11 cellular contexts compared by ENCODE assay signal in the genomic region with DNA sequence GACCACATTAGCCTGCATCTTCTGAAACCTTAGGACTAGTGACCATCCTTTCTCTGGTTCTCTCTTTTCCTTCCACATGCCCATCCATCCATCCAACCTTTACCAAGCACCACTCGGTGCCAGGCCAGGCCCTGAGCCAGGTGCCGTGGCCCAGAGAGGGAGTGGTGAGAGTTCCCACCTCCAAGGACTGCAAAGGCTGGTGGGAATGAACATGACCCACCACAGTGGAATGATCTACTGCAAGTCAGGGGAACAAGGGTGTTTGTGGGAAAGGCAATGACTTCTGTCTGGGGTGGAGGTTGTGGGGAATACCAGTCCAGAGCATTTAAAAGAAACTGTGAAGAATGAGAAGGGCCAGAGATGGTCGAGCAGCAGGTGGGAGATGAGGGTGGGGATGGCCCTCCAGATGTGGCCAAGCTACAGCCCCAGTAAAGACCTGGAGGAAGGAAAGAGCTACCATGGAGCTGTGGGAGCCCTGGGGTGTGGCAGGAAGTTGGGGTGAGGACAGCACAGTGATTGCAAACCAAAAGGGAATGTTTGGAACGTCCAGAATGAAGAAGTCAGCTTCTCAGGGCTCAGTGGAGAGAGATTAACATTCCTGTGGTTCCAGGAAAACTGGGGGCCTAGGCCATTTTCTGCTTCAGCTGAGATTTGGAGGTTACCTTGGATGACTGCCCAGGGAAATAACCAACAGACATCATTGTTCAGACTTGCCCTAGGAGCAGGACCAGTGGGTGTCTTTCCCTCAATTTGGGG. TPM values are rescaled to one million over a fixed set of nuclear protein-coding genes. Genes with fewer than 3 reads are reported as not detected.
A peak's percentile ranks its signal among the peaks of the same experiment; 100 is the strongest.
DNase-seq lines count a peak whose midpoint lies in the region; ATAC-seq and TF ChIP-seq lines count a peak whose summit lies in the region.
"Had no signal": no experiment of that assay in that cellular context is flagged by ENCODE, and none has a peak within 500 bp of the region (broad histone marks: within the 10 kb centered on the region; RNA-seq: fewer than 3 reads in every experiment).

No MANE protein-coding gene starts in this region.

- TF ChIP-seq CTCF in CD14-positive monocyte (IDR thresholded peaks at IDR 0.05) = no peak
- no peak for TF ChIP-seq CTCF in neutrophil (IDR thresholded peaks at IDR 0.05)
- no peak for TF ChIP-seq CTCF in gastroesophageal sphincter (IDR thresholded peaks at IDR 0.05)

- 40 to 61% methylated on average over 2 to 4 of the region's 4 CpGs for WGBS in gastroesophageal sphincter (ENCODE audit: low coverage in 1 of 2), 2 donors

- H3K4me3 Mint-ChIP-seq in CD14-positive monocyte = no peak overlapping the region
- H3K4me3 Mint-ChIP-seq: natural killer cell treated with Interleukin-12 subunit alpha and Interleukin-12 subunit beta and Interleukin-15 and Interleukin-18, amount 100 ng/mL, for 72 hours had no signal

- H3K9me3 ChIP-seq in neutrophil (no peaks in the 10 kb centered on the region), gastroesophageal sphincter (no peaks in the 10 kb centered on the region)

- H3K4me1 ChIP-seq in neutrophil (ENCODE audit: control insufficient read depth in 1 of 2, insufficient read depth in 1 of 2, low read depth in 1 of 2, low read length in 1 of 2) (peaks cover 8 to 12% of the 10 kb centered on the region in 2 experiments), gastroesophageal sphincter (no peaks in the 10 kb centered on the region)

- TF ChIP-seq EP300 in gastroesophageal sphincter (IDR thresholded peaks at IDR 0.05) = no peak

- ATAC-seq in GM21737 (IDR thresholded peaks at IDR 0.05; ENCODE audit: unreplicated experiment) (no peak), gastroesophageal sphincter (no peak), GM19351 (IDR thresholded peaks at IDR 0.05; ENCODE audit: unreplicated experiment) (no peak)
- ATAC-seq: natural killer cell treated with Interleukin-12 subunit alpha and Interleukin-12 subunit beta and Interleukin-15 and Interleukin-18, amount 100 ng/mL, for 72 hours had no signal

- H3K9me3 Mint-ChIP-seq in CD14-positive monocyte = no peaks in the 10 kb centered on the region
- H3K9me3 Mint-ChIP-seq: natural killer cell treated with Interleukin-12 subunit alpha and Interleukin-12 subunit beta and Interleukin-15 and Interleukin-18, amount 100 ng/mL, for 72 hours had no signal

- peaks cover 0 to 1% (median 0%) of the 10 kb centered on the region in 3 donors for H3K27me3 Mint-ChIP-seq in CD14-positive monocyte (ENCODE audit: low read depth in 3 of 3)
- H3K27me3 Mint-ChIP-seq: natural killer cell treated with Interleukin-12 subunit alpha and Interleukin-12 subunit beta and Interleukin-15 and Interleukin-18, amount 100 ng/mL, for 72 hours had no signal

- H3K27ac ChIP-seq in neutrophil (peak overlapping the region; percentile 52), gastroesophageal sphincter (no peak overlapping the region)

- H3K4me1 Mint-ChIP-seq in CD14-positive monocyte = peaks cover 13% of the 10 kb centered on the region

- DNase-seq in CD14-positive monocyte (ENCODE audit: low spot score) (no peak), M059J (ENCODE audit: low read depth) (peak; percentile 100), dedifferentiated amniotic fluid mesenchymal stem cell (ENCODE audit: extremely low spot score) (peak; percentile 96), OCI-M1 (lab: John Stamatoyannopoulos, UW) (no peak)
- DNase-seq: caudate nucleus; stimulated activated CD8-positive, alpha-beta memory T cell treated with anti-CD3 and anti-CD28 coated beads, Interleukin-4, amount 100 ng/mL, for 48 hours had no signal

- intact Hi-C loops in CD14-positive monocyte (cut with micrococcal nuclease) = no loop called here

- H3K27me3 ChIP-seq in neutrophil = no peaks in the 10 kb centered on the region
- no peaks in the 10 kb centered on the region for H3K27me3 ChIP-seq in gastroesophageal sphincter

- H3K36me3 Mint-ChIP-seq in CD14-positive monocyte = peaks cover 80 to 98% of the 10 kb centered on the region in 2 donors
- H3K36me3 Mint-ChIP-seq: natural killer cell treated with Interleukin-12 subunit alpha and Interleukin-12 subunit beta and Interleukin-15 and Interleukin-18, amount 100 ng/mL, for 72 hours had no signal

- H3K36me3 ChIP-seq in neutrophil = peaks cover 88% of the 10 kb centered on the region
- H3K36me3 ChIP-seq in gastroesophageal sphincter = peaks cover 0 to 67% of the 10 kb centered on the region in 2 donors

- H3K27ac Mint-ChIP-seq in CD14-positive monocyte = peak overlapping the region; percentile 22 to 91 (median 70)

- no peak for TF ChIP-seq POLR2A in gastroesophageal sphincter (IDR thresholded peaks at IDR 0.05)

- H3K4me3 ChIP-seq in neutrophil (ENCODE audit: low read depth in 1 of 2, low read length in 1 of 2) (no peak overlapping the region), gastroesophageal sphincter (no peak overlapping the region)

RNA-seq across cellular contexts. Expression of a gene that starts 30.6 kb away (rescaled TPM):
- 1 to 10 TPM; 2.1 to 3.5 TPM for polyA plus RNA-seq in CD14-positive monocyte
- total RNA-seq in M059J (2014; rRNA removed; shearing (Covaris generic)) = 3.6 and 4.3 TPM in 2 replicates
- 1 to 10 TPM in 1 of 4 donors, under 1 TPM in 3; 0.77 to 4.8 (median 0.86) TPM for total RNA-seq in gastroesophageal sphincter

RNA-seq across cellular contexts. Expression of a gene that starts 32.4 kb away (rescaled TPM):
- polyA plus RNA-seq in CD14-positive monocyte = 10 to 100 TPM; 23.2 to 34.4 TPM
- 14.0 and 27.9 TPM in 2 replicates for total RNA-seq in M059J (2014; rRNA removed; shearing (Covaris generic))
- total RNA-seq in gastroesophageal sphincter = 1 to 10 TPM; 4.9 to 9.8 (median 7.8) TPM

Comparison
In these comparisons a context has a peak if more than half of its experiments do, and no peak if none do; other contexts are left out.
1. DNase-seq: peak in M059J (single experiment) and dedifferentiated amniotic fluid mesenchymal stem cell (single experiment); none in CD14-positive monocyte (single experiment) and OCI-M1 (single experiment).